ENCODE assay signal across 1 cellular context in genomic region chr6:17101422-17102257, GRCh38.
A peak's percentile ranks its signal among the peaks of the same experiment; 100 is the strongest.
TF ChIP-seq lines count a peak whose summit lies in the region.

STMND1 (plus strand) TSS chr6:17102050; CDS start chr6:17102258, 208 bp downstream.

TF ChIP-seq in HEK293, 187 proteins besides CTCF, POLR2A, EP300 and RAD21 (continued from another document and continues in another):
- TF ChIP-seq ZNF623 (tag by site-specific recombination; IDR thresholded peaks at IDR 0.05) (peak; percentile 8; the same call in 1 of the 2 replicates), ZNF37A (tag by site-specific recombination; IDR thresholded peaks at IDR 0.05) (no peak), ZNF560 (tag by site-specific recombination; IDR thresholded peaks at IDR 0.05; ENCODE audit: borderline replicate concordance) (no peak), ZNF133 (tag by site-specific recombination; IDR thresholded peaks at IDR 0.05) (no peak), ZNF18 (tag by site-specific recombination; IDR thresholded peaks at IDR 0.05) (no peak), SP7 (tag by site-specific recombination; IDR thresholded peaks at IDR 0.05) (peak; percentile 53), ZFP41 (tag by site-specific recombination; IDR thresholded peaks at IDR 0.05; ENCODE audit: borderline replicate concordance) (no peak), ZNF777 (tag by site-specific recombination; IDR thresholded peaks at IDR 0.05; ENCODE audit: borderline replicate concordance) (peak; percentile 98), ZNF692 (tag by site-specific recombination; IDR thresholded peaks at IDR 0.05) (peak; percentile 42; the same call in 1 of the 2 replicates), ZNF174 (tag by site-specific recombination; IDR thresholded peaks at IDR 0.05) (no peak), GFI1B (tag by site-specific recombination; IDR thresholded peaks at IDR 0.05) (peak; percentile 42), ZNF639 (tag by site-specific recombination; IDR thresholded peaks at IDR 0.05) (peak; percentile 39; the same call in 1 of the 2 replicates), ZSCAN18 (tag by site-specific recombination; IDR thresholded peaks at IDR 0.05) (no peak), BCL11A (tag by site-specific recombination; IDR thresholded peaks at IDR 0.05; ENCODE audit: low read depth) (no peak; the same call in none of the 2 replicates), YY2 (tag by site-specific recombination; IDR thresholded peaks at IDR 0.05) (no peak), ZNF768 (tag by site-specific recombination; IDR thresholded peaks at IDR 0.05) (no peak), ZNF530 (tag by site-specific recombination; IDR thresholded peaks at IDR 0.05; ENCODE audit: low read depth) (no peak), IKZF3 (tag by site-specific recombination; IDR thresholded peaks at IDR 0.05) (peak; percentile 84), ZSCAN5A (tag by site-specific recombination; IDR thresholded peaks at IDR 0.05) (no peak), ZNF580 (tag by site-specific recombination; IDR thresholded peaks at IDR 0.05) (peak; percentile 67; the same call in 1 of the 2 replicates), ZNF48 (tag by site-specific recombination; IDR thresholded peaks at IDR 0.05) (no peak), PATZ1 (tag by site-specific recombination; IDR thresholded peaks at IDR 0.05) (peak; percentile 73), ZNF2 (tag by site-specific recombination; IDR thresholded peaks at IDR 0.05) (peak; percentile 76), ZNF398 (tag by site-specific recombination; IDR thresholded peaks at IDR 0.05) (peak; percentile 30; the same call in 1 of the 2 replicates), ZNF514 (tag by site-specific recombination; IDR thresholded peaks at IDR 0.05) (no peak), ZNF274 (IDR thresholded peaks at IDR 0.05; ENCODE audit: low read length) (no peak), ZNF274 (tag by site-specific recombination; IDR thresholded peaks at IDR 0.05; ENCODE audit: borderline replicate concordance) (no peak), ZNF391 (tag by site-specific recombination; IDR thresholded peaks at IDR 0.05; ENCODE audit: borderline replicate concordance, low read depth) (no peak; the same call in 1 of the 2 replicates), ZNF513 (tag by site-specific recombination; IDR thresholded peaks at IDR 0.05) (peak; percentile 31; the same call in 1 of the 2 replicates), MYNN (tag by site-specific recombination; IDR thresholded peaks at IDR 0.05; ENCODE audit: borderline replicate concordance) (no peak), AEBP2 (tag by site-specific recombination; IDR thresholded peaks at IDR 0.05; ENCODE audit: borderline replicate concordance) (no peak), ZSCAN4 (tag by site-specific recombination; IDR thresholded peaks at IDR 0.05) (no peak), ZFP69B (tag by site-specific recombination; IDR thresholded peaks at IDR 0.05) (0 out of 2 replicates have a peak, but pooled peaks have one; percentile 15), ZNF350 (tag by site-specific recombination; IDR thresholded peaks at IDR 0.05) (no peak), ZNF366 (tag by site-specific recombination; conservative IDR thresholded peaks at IDR 0.05) (peak; percentile 83), KLF9 (tag by site-specific recombination; IDR thresholded peaks at IDR 0.05; ENCODE audit: low read depth) (peak; percentile 66; the same call in 1 of the 2 replicates), ZIC2 (tag by site-specific recombination; IDR thresholded peaks at IDR 0.05) (0 out of 2 replicates have a peak, but pooled peaks have one; percentile 18), ZNF211 (tag by site-specific recombination; IDR thresholded peaks at IDR 0.05; ENCODE audit: low read depth) (no peak), ZNF311 (tag by site-specific recombination; IDR thresholded peaks at IDR 0.05; ENCODE audit: borderline replicate concordance) (no peak), KLF10 (tag by site-specific recombination; IDR thresholded peaks at IDR 0.05) (no peak), ZNF404 (tag by site-specific recombination; IDR thresholded peaks at IDR 0.05) (no peak), ZNF501 (tag by site-specific recombination; IDR thresholded peaks at IDR 0.05) (peak; percentile 66; the same call in 1 of the 2 replicates), HIC1 (tag by site-specific recombination; IDR thresholded peaks at IDR 0.05) (no peak; the same call in 1 of the 2 replicates), ZNF416 (tag by site-specific recombination; IDR thresholded peaks at IDR 0.05) (no peak)
